Comparison of ENCODE assay signal across 2 cellular contexts in the genomic region with DNA sequence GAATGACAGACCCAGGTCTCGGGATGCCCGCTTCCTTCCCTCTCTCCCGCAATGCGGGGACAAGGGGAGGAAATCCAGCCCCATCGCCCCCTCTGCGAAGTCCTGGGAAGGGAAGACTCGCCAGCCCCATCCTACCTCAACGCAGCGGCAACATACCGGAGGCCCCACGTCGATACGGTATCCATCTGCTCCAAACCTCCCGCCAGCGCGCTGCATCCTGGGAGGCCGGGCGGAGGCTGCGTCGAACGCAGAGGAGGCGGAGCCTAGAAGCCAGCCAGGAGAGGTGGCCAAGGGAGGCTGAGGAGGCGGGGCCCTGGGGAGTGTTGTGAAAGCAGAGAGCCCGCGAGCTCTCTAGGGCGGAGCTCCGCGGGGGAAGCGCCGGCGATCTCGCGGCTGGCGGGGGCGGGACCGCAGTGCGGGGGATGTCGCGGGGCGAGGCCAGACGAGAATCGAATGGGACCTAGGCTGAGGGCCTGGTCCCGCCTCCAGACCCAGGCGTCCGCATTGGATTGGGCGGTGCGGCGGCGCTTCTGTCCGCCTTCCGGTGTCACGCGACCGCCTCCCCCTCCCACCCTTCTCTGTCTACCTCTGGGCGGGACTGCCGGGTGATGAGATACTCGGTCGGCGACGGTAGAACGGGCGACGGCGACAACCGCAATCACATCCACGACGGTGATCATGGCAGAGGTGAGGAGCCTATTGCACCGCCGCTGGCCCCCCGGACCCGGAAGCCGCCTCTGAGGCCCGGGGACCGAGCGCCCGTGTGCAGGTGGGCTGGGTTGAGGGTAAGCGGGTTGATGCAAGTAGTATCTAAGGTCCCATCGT.
A peak's percentile ranks its signal among the peaks of the same experiment; 100 is the strongest.
TF ChIP-seq lines count a peak whose summit lies in the region.

A gene (minus strand): TSS at position 219 of the 825 bp plus-strand sequence. CDS start 7,559 bp downstream, outside the sequence.
A gene (plus strand): TSS at position 571 of the 825 bp plus-strand sequence. CDS start 108 bp downstream, at position 679.

TF ChIP-seq in HCT116, 20 proteins besides CTCF, POLR2A, EP300 and RAD21 (continued from another document):
- TF ChIP-seq, protein P1, sequence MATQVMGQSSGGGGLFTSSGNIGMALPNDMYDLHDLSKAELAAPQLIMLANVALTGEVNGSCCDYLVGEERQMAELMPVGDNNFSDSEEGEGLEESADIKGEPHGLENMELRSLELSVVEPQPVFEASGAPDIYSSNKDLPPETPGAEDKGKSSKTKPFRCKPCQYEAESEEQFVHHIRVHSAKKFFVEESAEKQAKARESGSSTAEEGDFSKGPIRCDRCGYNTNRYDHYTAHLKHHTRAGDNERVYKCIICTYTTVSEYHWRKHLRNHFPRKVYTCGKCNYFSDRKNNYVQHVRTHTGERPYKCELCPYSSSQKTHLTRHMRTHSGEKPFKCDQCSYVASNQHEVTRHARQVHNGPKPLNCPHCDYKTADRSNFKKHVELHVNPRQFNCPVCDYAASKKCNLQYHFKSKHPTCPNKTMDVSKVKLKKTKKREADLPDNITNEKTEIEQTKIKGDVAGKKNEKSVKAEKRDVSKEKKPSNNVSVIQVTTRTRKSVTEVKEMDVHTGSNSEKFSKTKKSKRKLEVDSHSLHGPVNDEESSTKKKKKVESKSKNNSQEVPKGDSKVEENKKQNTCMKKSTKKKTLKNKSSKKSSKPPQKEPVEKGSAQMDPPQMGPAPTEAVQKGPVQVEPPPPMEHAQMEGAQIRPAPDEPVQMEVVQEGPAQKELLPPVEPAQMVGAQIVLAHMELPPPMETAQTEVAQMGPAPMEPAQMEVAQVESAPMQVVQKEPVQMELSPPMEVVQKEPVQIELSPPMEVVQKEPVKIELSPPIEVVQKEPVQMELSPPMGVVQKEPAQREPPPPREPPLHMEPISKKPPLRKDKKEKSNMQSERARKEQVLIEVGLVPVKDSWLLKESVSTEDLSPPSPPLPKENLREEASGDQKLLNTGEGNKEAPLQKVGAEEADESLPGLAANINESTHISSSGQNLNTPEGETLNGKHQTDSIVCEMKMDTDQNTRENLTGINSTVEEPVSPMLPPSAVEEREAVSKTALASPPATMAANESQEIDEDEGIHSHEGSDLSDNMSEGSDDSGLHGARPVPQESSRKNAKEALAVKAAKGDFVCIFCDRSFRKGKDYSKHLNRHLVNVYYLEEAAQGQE (IDR thresholded peaks at IDR 0.05; ENCODE audit: low read depth), result no peak
- no peak for TF ChIP-seq CBX3 (IDR thresholded peaks at IDR 0.05; ENCODE audit: low read depth)
- TF ChIP-seq EZH2phosphoT487 (IDR thresholded peaks at IDR 0.05; ENCODE audit: borderline replicate concordance), result no peak
- TF ChIP-seq FOSL1 (IDR thresholded peaks at IDR 0.05; ENCODE audit: low read depth), result no peak
- peak; percentile 49 for TF ChIP-seq SP1 (IDR thresholded peaks at IDR 0.05; ENCODE audit: low read depth)
- TF ChIP-seq, protein P2, sequence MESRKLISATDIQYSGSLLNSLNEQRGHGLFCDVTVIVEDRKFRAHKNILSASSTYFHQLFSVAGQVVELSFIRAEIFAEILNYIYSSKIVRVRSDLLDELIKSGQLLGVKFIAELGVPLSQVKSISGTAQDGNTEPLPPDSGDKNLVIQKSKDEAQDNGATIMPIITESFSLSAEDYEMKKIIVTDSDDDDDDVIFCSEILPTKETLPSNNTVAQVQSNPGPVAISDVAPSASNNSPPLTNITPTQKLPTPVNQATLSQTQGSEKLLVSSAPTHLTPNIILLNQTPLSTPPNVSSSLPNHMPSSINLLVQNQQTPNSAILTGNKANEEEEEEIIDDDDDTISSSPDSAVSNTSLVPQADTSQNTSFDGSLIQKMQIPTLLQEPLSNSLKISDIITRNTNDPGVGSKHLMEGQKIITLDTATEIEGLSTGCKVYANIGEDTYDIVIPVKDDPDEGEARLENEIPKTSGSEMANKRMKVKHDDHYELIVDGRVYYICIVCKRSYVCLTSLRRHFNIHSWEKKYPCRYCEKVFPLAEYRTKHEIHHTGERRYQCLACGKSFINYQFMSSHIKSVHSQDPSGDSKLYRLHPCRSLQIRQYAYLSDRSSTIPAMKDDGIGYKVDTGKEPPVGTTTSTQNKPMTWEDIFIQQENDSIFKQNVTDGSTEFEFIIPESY (IDR thresholded peaks at IDR 0.05; ENCODE audit: extremely low read depth, insufficient replicate concordance, low read length), result no peak
- peak; percentile 33; the same call in 1 of the 2 replicates for TF ChIP-seq ELF1 (IDR thresholded peaks at IDR 0.05; ENCODE audit: borderline replicate concordance, low read depth)
- peak; percentile 69; the same call in 1 of the 2 replicates for TF ChIP-seq POLR2AphosphoS5 (IDR thresholded peaks at IDR 0.05; ENCODE audit: low read depth, low read length)
- TF ChIP-seq EZH2 (IDR thresholded peaks at IDR 0.05), result no peak
- TF ChIP-seq, protein P3, sequence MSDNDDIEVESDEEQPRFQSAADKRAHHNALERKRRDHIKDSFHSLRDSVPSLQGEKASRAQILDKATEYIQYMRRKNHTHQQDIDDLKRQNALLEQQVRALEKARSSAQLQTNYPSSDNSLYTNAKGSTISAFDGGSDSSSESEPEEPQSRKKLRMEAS (IDR thresholded peaks at IDR 0.05), result peak; percentile 89
- peak; percentile 90 for TF ChIP-seq SIN3A (IDR thresholded peaks at IDR 0.05; ENCODE audit: low read depth)
- no peak for TF ChIP-seq ZNF274 (IDR thresholded peaks at IDR 0.05; ENCODE audit: low read depth, low read length)
- TF ChIP-seq TCF7L2 (IDR thresholded peaks at IDR 0.05; ENCODE audit: borderline replicate concordance, extremely low read depth, insufficient read depth, insufficient read length), result no peak
- TF ChIP-seq, protein P4, sequence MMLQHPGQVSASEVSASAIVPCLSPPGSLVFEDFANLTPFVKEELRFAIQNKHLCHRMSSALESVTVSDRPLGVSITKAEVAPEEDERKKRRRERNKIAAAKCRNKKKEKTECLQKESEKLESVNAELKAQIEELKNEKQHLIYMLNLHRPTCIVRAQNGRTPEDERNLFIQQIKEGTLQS (IDR thresholded peaks at IDR 0.05), result no peak
- TF ChIP-seq SRF (IDR thresholded peaks at IDR 0.05; ENCODE audit: low read depth), result no peak
- TF ChIP-seq EGR1 (IDR thresholded peaks at IDR 0.05; ENCODE audit: low read depth), result peak; percentile 91
TF ChIP-seq in HCT116: peak in this region for 7.

TF ChIP-seq in neural cell, 6 proteins besides CTCF, POLR2A, EP300 and RAD21 (continued from another document):
- TF ChIP-seq, protein P1 (IDR thresholded peaks at IDR 0.05; ENCODE audit: borderline replicate concordance), result no peak
- no peak for TF ChIP-seq SMC3 (conservative IDR thresholded peaks at IDR 0.05; ENCODE audit: poor library complexity)
